ENCODE assay signal across 1 cellular context in the genomic region with DNA sequence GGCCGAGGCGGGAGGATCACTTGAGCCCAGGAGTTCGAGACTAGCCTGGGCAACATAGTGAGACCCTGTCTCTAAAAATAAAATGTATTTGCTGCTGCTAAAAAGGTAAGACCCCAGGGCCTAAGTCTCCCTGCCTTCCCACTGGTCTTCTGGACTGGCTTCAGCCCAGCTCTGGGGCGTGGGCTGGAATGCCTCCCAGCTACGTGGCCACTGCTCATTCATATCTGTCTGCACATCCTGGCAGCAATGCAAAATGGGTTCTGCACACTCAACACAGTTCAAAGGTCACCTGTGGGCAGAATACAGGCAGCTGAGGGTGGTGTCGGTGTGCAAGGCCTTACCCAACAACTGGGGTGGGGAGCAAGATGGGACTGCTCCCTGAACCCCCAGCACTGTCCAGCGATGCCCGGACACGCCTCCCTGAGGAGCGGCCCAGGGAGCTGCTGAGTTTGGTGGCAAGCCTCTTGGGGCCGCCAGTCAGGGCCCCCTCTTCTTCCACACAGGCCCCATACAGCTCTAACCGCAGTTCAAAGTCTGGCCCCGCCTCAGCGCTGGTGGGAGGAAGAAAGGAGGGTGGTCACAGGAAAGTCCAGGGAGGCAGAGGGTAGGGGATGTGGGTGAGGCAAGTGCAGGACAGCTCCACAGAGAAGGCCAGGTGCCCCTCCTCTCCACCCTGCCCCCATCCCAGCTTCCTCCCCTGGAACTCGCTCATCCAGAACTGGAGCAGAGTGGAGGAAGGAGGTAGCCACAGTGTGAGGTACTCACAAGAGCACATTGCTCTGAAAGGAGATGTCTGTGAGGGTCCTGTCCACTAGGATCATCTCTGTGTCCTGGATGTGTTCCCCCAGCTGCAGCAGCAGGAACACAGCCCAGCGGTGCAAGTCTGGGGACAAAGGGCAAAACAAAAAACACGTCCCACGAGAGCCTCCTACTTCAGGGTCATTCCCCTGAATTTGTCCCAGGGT.
TF ChIP-seq lines count a peak whose summit lies in the region.

No MANE protein-coding gene starts in this region.

TF ChIP-seq in WTC11, 78 proteins besides CTCF, POLR2A, EP300 and RAD21 (continued from another document):
- TF ChIP-seq, protein P1, sequence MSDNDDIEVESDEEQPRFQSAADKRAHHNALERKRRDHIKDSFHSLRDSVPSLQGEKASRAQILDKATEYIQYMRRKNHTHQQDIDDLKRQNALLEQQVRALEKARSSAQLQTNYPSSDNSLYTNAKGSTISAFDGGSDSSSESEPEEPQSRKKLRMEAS (CRISPR knock-in tag; IDR thresholded peaks at IDR 0.05), result no peak
- TF ChIP-seq GABPB1 (CRISPR knock-in tag; IDR thresholded peaks at IDR 0.05), result 0 out of 2 replicates have a peak, but pooled peaks have one; percentile 44
